Comparison of ENCODE assay signal across 18 cellular contexts in the genomic region with DNA sequence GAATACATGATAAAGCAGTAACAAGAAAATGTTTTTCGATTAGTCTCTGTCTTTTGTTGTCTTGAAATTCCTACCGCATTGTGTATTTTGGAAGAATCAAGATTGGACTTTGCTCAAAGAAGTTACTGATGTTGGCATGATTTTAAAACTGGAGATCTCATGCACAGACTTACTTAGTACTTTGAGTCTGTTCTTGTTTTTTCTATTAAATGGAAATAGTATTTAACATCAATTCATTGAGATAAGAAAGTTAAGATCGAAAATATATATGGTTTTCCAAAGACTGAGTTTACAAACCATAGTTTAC. TPM values are rescaled to one million over a fixed set of nuclear protein-coding genes. Genes with fewer than 3 reads are reported as not detected.
A peak's percentile ranks its signal among the peaks of the same experiment; 100 is the strongest.
DNase-seq lines count a peak whose midpoint lies in the region; ATAC-seq, FAIRE-seq and TF ChIP-seq lines count a peak whose summit lies in the region.
"Had no signal": no experiment of that assay in that cellular context is flagged by ENCODE, and none has a peak within 500 bp of the region (broad histone marks: within the 10 kb centered on the region; RNA-seq: fewer than 3 reads in every experiment).

No MANE protein-coding gene starts in this region.

- TF ChIP-seq CTCF in D721Med (IDR thresholded peaks at IDR 0.05; ENCODE audit: insufficient read depth, missing control alignments) (no peak), mesothelial cell of epicardium (IDR thresholded peaks at IDR 0.05; ENCODE audit: unreplicated experiment) (no peak)

- H3K27me3 Mint-ChIP-seq in activated T-helper 17 cell treated with anti-CD3 and anti-CD28 coated beads, Interleukin-2, amount 50 U/mL, for 72 hours = no peaks in the 10 kb centered on the region
- no peaks in the 10 kb centered on the region for H3K27me3 Mint-ChIP-seq in mesothelial cell of epicardium (ENCODE audit: low read depth)

- peaks cover 28% of the 10 kb centered on the region for H3K4me1 Mint-ChIP-seq in activated T-helper 17 cell treated with anti-CD3 and anti-CD28 coated beads, Interleukin-2, amount 50 U/mL, for 72 hours
- peaks cover 27% of the 10 kb centered on the region for H3K4me1 Mint-ChIP-seq in mesothelial cell of epicardium

- DNase-seq in D721Med (ENCODE audit: insufficient read length, low spot score) (no peak), mesothelial cell of epicardium (ENCODE audit: low spot score in 2 of 2, unreplicated experiment in 2 of 2) (no peak), NOMO-1 treated with DMSO at 0.1 percent for 48 hours (lab: John Stamatoyannopoulos, UW; ENCODE audit: unreplicated experiment) (no peak), NCI-H187 (lab: John Stamatoyannopoulos, UW) (no peak)
- no peak for DNase-seq in activated CD4-positive, CD25-positive, alpha-beta regulatory T cell treated with anti-CD3 and anti-CD28 coated beads, Interleukin-2, amount 50 U/mL, for 72 hours
- DNase-seq: activated CD4-positive, alpha-beta T cell treated with anti-CD3 and anti-CD28 coated beads, Interleukin-2, amount 50 U/mL, for 1 hour; C1 segment of cervical spinal cord; NCI-H2029 treated with DMSO at 0.1 percent for 48 hours; psoas muscle; testis had no signal

- peaks cover 45% of the 10 kb centered on the region for H4K20me1 ChIP-seq in BLaER1

- no peaks in the 10 kb centered on the region for H3K9me3 ChIP-seq in BLaER1
- H3K9me3 ChIP-seq: psoas muscle, testis had no signal

- peak; percentile 73 for FAIRE-seq in D721Med (lab: Jason Lieb, UNC)

- peaks cover 27% of the 10 kb centered on the region for H3K36me3 ChIP-seq in BLaER1

- no peak for ATAC-seq in activated T-helper 17 cell treated with anti-CD3 and anti-CD28 coated beads, Interleukin-2, amount 50 U/mL, for 72 hours (replicated peaks)
- ATAC-seq in GM21515 (IDR thresholded peaks at IDR 0.05; ENCODE audit: unreplicated experiment) = no peak
- ATAC-seq: psoas muscle had no signal

- no peak overlapping the region for H3K4me3 ChIP-seq in BLaER1
- H3K4me3 ChIP-seq: psoas muscle, testis had no signal

- peak overlapping the region; percentile 83 for H3K4me2 ChIP-seq in BLaER1

- no peaks in the 10 kb centered on the region for H3K9me3 Mint-ChIP-seq in activated T-helper 17 cell treated with anti-CD3 and anti-CD28 coated beads, Interleukin-2, amount 50 U/mL, for 72 hours
- no peaks in the 10 kb centered on the region for H3K9me3 Mint-ChIP-seq in mesothelial cell of epicardium

- no peak overlapping the region for H3K9ac ChIP-seq in BLaER1

- H3K4me3 Mint-ChIP-seq in activated T-helper 17 cell treated with anti-CD3 and anti-CD28 coated beads, Interleukin-2, amount 50 U/mL, for 72 hours = peak overlapping the region; percentile 82
- peak overlapping the region; percentile 5 for H3K4me3 Mint-ChIP-seq in mesothelial cell of epicardium

- H3K27ac ChIP-seq in BLaER1 = no peak overlapping the region
- H3K27ac ChIP-seq: psoas muscle, RWPE1, testis had no signal

- peak overlapping the region; percentile 94 for H3K27ac Mint-ChIP-seq in activated T-helper 17 cell treated with anti-CD3 and anti-CD28 coated beads, Interleukin-2, amount 50 U/mL, for 72 hours
- no peak overlapping the region for H3K27ac Mint-ChIP-seq in mesothelial cell of epicardium

- no peaks in the 10 kb centered on the region for H3K27me3 ChIP-seq in BLaER1
- H3K27me3 ChIP-seq: testis had no signal

- H3K36me3 Mint-ChIP-seq in activated T-helper 17 cell treated with anti-CD3 and anti-CD28 coated beads, Interleukin-2, amount 50 U/mL, for 72 hours (ENCODE audit: low read depth) = peaks cover 75% of the 10 kb centered on the region
- H3K36me3 Mint-ChIP-seq in mesothelial cell of epicardium = peaks cover 8% of the 10 kb centered on the region

- peaks cover 24% of the 10 kb centered on the region for H3K4me1 ChIP-seq in BLaER1

RNA-seq across cellular contexts. Expression of a gene that starts 2.6 kb away (rescaled TPM):
- 10 to 100 TPM; 63.3 to 84.9 TPM for total RNA-seq in activated T-helper 17 cell treated with anti-CD3 and anti-CD28 coated beads, Interleukin-2, amount 50 U/mL, for 72 hours
- total RNA-seq in mesothelial cell of epicardium = 26.4 to 30.2 TPM (median 30.0 TPM) in 3 replicates

RNA-seq across cellular contexts. Expression of a gene that starts 17.3 kb away (rescaled TPM):
- 1 to 10 TPM in 1 of 2 donors, under 1 TPM in 1; 0.56 to 7.1 TPM for total RNA-seq in activated T-helper 17 cell treated with anti-CD3 and anti-CD28 coated beads, Interleukin-2, amount 50 U/mL, for 72 hours
- total RNA-seq in mesothelial cell of epicardium = 0.60 to 1.8 TPM (median 1.4 TPM) in 3 replicates
- total RNA-seq: G401, mononuclear cell, psoas muscle had no signal

RNA-seq across cellular contexts. Expression of a gene that starts 53.1 kb away (rescaled TPM):
- 1 to 10 TPM in 1 of 2 donors, under 1 TPM in 1; 0.24 to 1.6 TPM for total RNA-seq in activated T-helper 17 cell treated with anti-CD3 and anti-CD28 coated beads, Interleukin-2, amount 50 U/mL, for 72 hours
- not detected in 3 replicates for total RNA-seq in mesothelial cell of epicardium
- total RNA-seq: G401; glomerular endothelial cell; mononuclear cell; psoas muscle; T-helper 2 cell treated with Interferon-gamma antibody and Interleukin-4, amounts not matched to agents 100 ng/mL and 5 ng/mL, for 36 hours had no signal
